ENCODE assay signal across 22 cellular contexts in genomic region chr5:105767265-105767664, GRCh38.
DNase-seq lines count a peak whose midpoint lies in the region; ATAC-seq, FAIRE-seq and TF ChIP-seq lines count a peak whose summit lies in the region.
"Had no signal": no experiment of that assay in that cellular context is flagged by ENCODE, and none has a peak within 500 bp of the region (broad histone marks: within the 10 kb centered on the region; RNA-seq: fewer than 3 reads in every experiment).

No MANE protein-coding gene starts in this region.

- H3K9me3 ChIP-seq in PC-9 (ENCODE audit: insufficient read depth, low read depth) = no peaks in the 10 kb centered on the region
- H3K9me3 ChIP-seq in endothelial cell of umbilical vein (replicated peaks; ENCODE audit: control insufficient read depth, insufficient read depth, low read length) = no peaks in the 10 kb centered on the region
- no peaks in the 10 kb centered on the region for H3K9me3 ChIP-seq in hepatocyte (ENCODE audit: low read depth)

- DNase-seq in Calu3 = no peak
- DNase-seq in PC-9 = no peak
- peak; percentile 55 for DNase-seq in endothelial cell of umbilical vein (ENCODE audit: low read depth, low spot score)
- no peak for DNase-seq in hepatocyte (ENCODE audit: low spot score)
- no peak for DNase-seq in activated CD4-positive, CD25-positive, alpha-beta regulatory T cell treated with anti-CD3 and anti-CD28 coated beads, Interleukin-2, amount 50 U/mL, for 72 hours
- DNase-seq: Caco-2; CD4-positive, CD25-positive, alpha-beta regulatory T cell; CD8-positive, alpha-beta T cell; DMS 273 treated with DMSO at 0.1 percent for 48 hours; DMS79; EL; GDM1; H9 had no signal

- TF ChIP-seq POLR2A in endothelial cell of umbilical vein (IDR thresholded peaks at IDR 0.05; ENCODE audit: low read depth, low read length) = no peak

- H3K4me3 ChIP-seq in ACC112 (ENCODE audit: low read depth, low read length) (no peak overlapping the region), PC-9 (no peak overlapping the region), endothelial cell of umbilical vein (replicated peaks in 1 of 3; ENCODE audit: insufficient read depth in 1 of 3, low read depth in 1 of 3, low read length in 3 of 3) (no peak overlapping the region), hepatocyte (no peak overlapping the region)
- H3K4me3 ChIP-seq: BLaER1, GM12878, GM23338 had no signal

- H3K36me3 Mint-ChIP-seq in Calu3 (ENCODE audit: insufficient read depth, unreplicated experiment) = no peaks in the 10 kb centered on the region
- H3K36me3 Mint-ChIP-seq: CD4-positive, CD25-positive, alpha-beta regulatory T cell; CD8-positive, alpha-beta T cell had no signal

- BruUV-seq in Calu3 (replicated peaks; lab: Mats Ljungman, UMichigan) (no TSS peak), PC-9 (replicated peaks; lab: Mats Ljungman, UMichigan) (no TSS peak), endothelial cell of umbilical vein (replicated peaks; lab: Mats Ljungman, UMichigan) (no TSS peak)

- intact Hi-C loops in Calu3 (cut with micrococcal nuclease; ENCODE audit: unreplicated experiment) (no loop called here), PC-9 (cut with micrococcal nuclease; ENCODE audit: unreplicated experiment) (no loop called here), endothelial cell of umbilical vein (cut with micrococcal nuclease) (no loop called here)

- H3K27ac ChIP-seq in ACC112 (ENCODE audit: low read depth, low read length) (no peak overlapping the region), PC-9 (no peak overlapping the region), endothelial cell of umbilical vein (ENCODE audit: insufficient read depth, low read depth, low read length) (no peak overlapping the region), hepatocyte (no peak overlapping the region)
- H3K27ac ChIP-seq: BLaER1, C4-2B had no signal

- H2AFZ ChIP-seq in ACC112 (ENCODE audit: low read length, unreplicated experiment) (peak overlapping the region; percentile 1), PC-9 (peak overlapping the region; percentile 61; the same call in 1 of the 2 replicates), endothelial cell of umbilical vein (ENCODE audit: low read depth, low read length) (peak overlapping the region; percentile 64), hepatocyte (no peak overlapping the region)
- H2AFZ ChIP-seq: GM23338 had no signal

- no peaks in the 10 kb centered on the region for H3K27me3 Mint-ChIP-seq in Calu3 (ENCODE audit: unreplicated experiment)
- H3K27me3 Mint-ChIP-seq: B cell; CD4-positive, CD25-positive, alpha-beta regulatory T cell had no signal

- POLR2A ChIA-PET in PC-9 (lab: Charles Lee; ENCODE audit: unreplicated experiment) (no interaction called here), endothelial cell of umbilical vein (lab: Charles Lee) (no interaction called here)

- H3K9ac ChIP-seq in endothelial cell of umbilical vein (replicated peaks; ENCODE audit: extremely low read depth, insufficient read depth, low read length) = no peak overlapping the region
- H3K9ac ChIP-seq: BLaER1 had no signal

- dilution Hi-C loops in endothelial cell of umbilical vein (cut with MboI; ENCODE audit: extremely low pct_ligation_motif_present, low sequenced_read_pairs) = no loop called here

- no peaks in the 10 kb centered on the region for H3K9me1 ChIP-seq in endothelial cell of umbilical vein (replicated peaks; ENCODE audit: control insufficient read depth, extremely low read depth, insufficient read depth, low read length)

- H3K79me2 ChIP-seq in ACC112 (ENCODE audit: control insufficient read depth, insufficient read depth, low read length, unreplicated experiment) (no peaks in the 10 kb centered on the region), PC-9 (ENCODE audit: low read depth) (no peaks in the 10 kb centered on the region), endothelial cell of umbilical vein (ENCODE audit: control insufficient read depth, insufficient read depth, low read length) (no peaks in the 10 kb centered on the region), hepatocyte (no peaks in the 10 kb centered on the region)

- ATAC-seq in HG02610 (IDR thresholded peaks at IDR 0.05; ENCODE audit: unreplicated experiment) = no peak
- ATAC-seq: CD8-positive, alpha-beta T cell; GM12878; GM23338; HCT116 had no signal

- peak overlapping the region; percentile 58 for H3K27ac Mint-ChIP-seq in Calu3 (ENCODE audit: unreplicated experiment)
- H3K27ac Mint-ChIP-seq: B cell; CD4-positive, CD25-positive, alpha-beta regulatory T cell; CD8-positive, alpha-beta T cell; GM23338; H9 had no signal

- H4K20me1 ChIP-seq in PC-9 (ENCODE audit: insufficient read depth) (no peaks in the 10 kb centered on the region), endothelial cell of umbilical vein (replicated peaks; ENCODE audit: control insufficient read depth, extremely low read depth, insufficient read depth, low read length) (no peaks in the 10 kb centered on the region), hepatocyte (ENCODE audit: insufficient read depth, poor library complexity, severe bottlenecking) (no peaks in the 10 kb centered on the region)
- H4K20me1 ChIP-seq: BLaER1 had no signal

- no peak overlapping the region for H3K4me3 Mint-ChIP-seq in Calu3 (ENCODE audit: low read depth, unreplicated experiment)
- H3K4me3 Mint-ChIP-seq: B cell; CD4-positive, CD25-positive, alpha-beta regulatory T cell; CD8-positive, alpha-beta T cell; GM23338; H9 had no signal

- CTCF ChIA-PET in Calu3 (lab: Charles Lee) = no interaction called here
- CTCF ChIA-PET in PC-9 (lab: Charles Lee) = no interaction called here
- CTCF ChIA-PET in endothelial cell of umbilical vein (lab: Charles Lee) = no interaction called here

- H3K9me2 ChIP-seq in PC-9 (ENCODE audit: insufficient read depth) = no peaks in the 10 kb centered on the region
- H3K9me2 ChIP-seq in hepatocyte (replicated peaks; ENCODE audit: insufficient read depth) = no peaks in the 10 kb centered on the region

- peaks cover 7% of the 10 kb centered on the region for H3K9me3 Mint-ChIP-seq in Calu3 (ENCODE audit: low read depth, unreplicated experiment)

- H3F3A ChIP-seq in PC-9 (ENCODE audit: insufficient read depth, low read depth) = no peaks in the 10 kb centered on the region; the same call in 1 of the 2 replicates

- 73% methylated on average over 2 of the region's 2 CpGs for WGBS in hepatocyte (ENCODE audit: low lambda C conversion rate, missing lambda C conversion rate)

- TF ChIP-seq CTCF in Calu3 (IDR thresholded peaks at IDR 0.05; ENCODE audit: unreplicated experiment) = no peak
- no peak for TF ChIP-seq CTCF in PC-9 (conservative IDR thresholded peaks at IDR 0.05)
- TF ChIP-seq CTCF in endothelial cell of umbilical vein (IDR thresholded peaks at IDR 0.05; ENCODE audit: extremely low read depth in 1 of 2, insufficient read depth in 1 of 2, low read depth in 1 of 2, low read length in 2 of 2) = no peak
- TF ChIP-seq CTCF in hepatocyte (IDR thresholded peaks at IDR 0.05; ENCODE audit: poor library complexity) = no peak

- H3K4me2 ChIP-seq in PC-9 (peak overlapping the region; percentile 5; the same call in 1 of the 2 replicates), endothelial cell of umbilical vein (ENCODE audit: insufficient read depth, low read length) (peak overlapping the region; percentile 8), hepatocyte (no peak overlapping the region)
- H3K4me2 ChIP-seq: BLaER1, GM23338 had no signal

- H3K4me1 Mint-ChIP-seq in Calu3 (ENCODE audit: low read depth, unreplicated experiment) = peaks cover 23% of the 10 kb centered on the region
- H3K4me1 Mint-ChIP-seq: B cell; CD4-positive, CD25-positive, alpha-beta regulatory T cell had no signal

- no peaks in the 10 kb centered on the region for H3K36me3 ChIP-seq in ACC112 (ENCODE audit: insufficient read depth, low read length)
- H3K36me3 ChIP-seq in PC-9 (ENCODE audit: low read depth) = no peaks in the 10 kb centered on the region
- no peaks in the 10 kb centered on the region for H3K36me3 ChIP-seq in endothelial cell of umbilical vein (ENCODE audit: control insufficient read depth in 2 of 2, extremely low read depth in 1 of 2, insufficient read depth in 2 of 2, low read length in 2 of 2)
- H3K36me3 ChIP-seq in hepatocyte (replicated peaks; ENCODE audit: insufficient read depth, low read depth) = no peaks in the 10 kb centered on the region
- H3K36me3 ChIP-seq: BLaER1 had no signal

- H3K27me3 ChIP-seq in ACC112 (ENCODE audit: insufficient read depth, low read length) = no peaks in the 10 kb centered on the region
- no peaks in the 10 kb centered on the region for H3K27me3 ChIP-seq in PC-9 (ENCODE audit: insufficient read depth, low read depth)
- no peaks in the 10 kb centered on the region for H3K27me3 ChIP-seq in endothelial cell of umbilical vein (ENCODE audit: control insufficient read depth in 2 of 2, insufficient read depth in 2 of 2, low read length in 2 of 2)
- no peaks in the 10 kb centered on the region for H3K27me3 ChIP-seq in hepatocyte
- H3K27me3 ChIP-seq: BLaER1 had no signal

- H3K4me1 ChIP-seq in ACC112 (ENCODE audit: control insufficient read depth, insufficient read depth, low read length, unreplicated experiment) (peaks cover 8% of the 10 kb centered on the region), PC-9 (replicated peaks; ENCODE audit: insufficient read depth) (peaks cover 7% of the 10 kb centered on the region; the same call in 1 of the 2 replicates), endothelial cell of umbilical vein (ENCODE audit: control insufficient read depth, extremely low read depth, insufficient read depth, low read length) (peaks cover 9% of the 10 kb centered on the region), hepatocyte (ENCODE audit: insufficient read depth) (no peaks in the 10 kb centered on the region)
- H3K4me1 ChIP-seq: BLaER1, Caco-2 had no signal

- FAIRE-seq in endothelial cell of umbilical vein (lab: Jason Lieb, UNC) = peak; percentile 21
- FAIRE-seq: D721Med, GM12878 had no signal

TF ChIP-seq in endothelial cell of umbilical vein, 7 proteins besides CTCF, POLR2A, EP300 and RAD21:
- TF ChIP-seq MYC (IDR thresholded peaks at IDR 0.05; ENCODE audit: low read depth, low read length) (no peak), POLR2AphosphoS5 (IDR thresholded peaks at IDR 0.05; ENCODE audit: insufficient read depth, low read depth, low read length) (peak; percentile 32), EZH2 (IDR thresholded peaks at IDR 0.05; ENCODE audit: borderline replicate concordance, low read depth, low read length, severe bottlenecking) (no peak), MAX (IDR thresholded peaks at IDR 0.05; ENCODE audit: insufficient read depth, insufficient read length) (no peak), JUN (IDR thresholded peaks at IDR 0.05; ENCODE audit: borderline replicate concordance, insufficient read depth, insufficient read length, low read depth) (peak; percentile 14), GATA2 (IDR thresholded peaks at IDR 0.05; ENCODE audit: insufficient read depth, insufficient read length, low read depth, low read length) (peak; percentile 77), FOS (IDR thresholded peaks at IDR 0.05; ENCODE audit: borderline replicate concordance, insufficient read depth, low read length) (peak; percentile 30)
